1 cellular context compared by ENCODE assay signal in the genomic region with DNA sequence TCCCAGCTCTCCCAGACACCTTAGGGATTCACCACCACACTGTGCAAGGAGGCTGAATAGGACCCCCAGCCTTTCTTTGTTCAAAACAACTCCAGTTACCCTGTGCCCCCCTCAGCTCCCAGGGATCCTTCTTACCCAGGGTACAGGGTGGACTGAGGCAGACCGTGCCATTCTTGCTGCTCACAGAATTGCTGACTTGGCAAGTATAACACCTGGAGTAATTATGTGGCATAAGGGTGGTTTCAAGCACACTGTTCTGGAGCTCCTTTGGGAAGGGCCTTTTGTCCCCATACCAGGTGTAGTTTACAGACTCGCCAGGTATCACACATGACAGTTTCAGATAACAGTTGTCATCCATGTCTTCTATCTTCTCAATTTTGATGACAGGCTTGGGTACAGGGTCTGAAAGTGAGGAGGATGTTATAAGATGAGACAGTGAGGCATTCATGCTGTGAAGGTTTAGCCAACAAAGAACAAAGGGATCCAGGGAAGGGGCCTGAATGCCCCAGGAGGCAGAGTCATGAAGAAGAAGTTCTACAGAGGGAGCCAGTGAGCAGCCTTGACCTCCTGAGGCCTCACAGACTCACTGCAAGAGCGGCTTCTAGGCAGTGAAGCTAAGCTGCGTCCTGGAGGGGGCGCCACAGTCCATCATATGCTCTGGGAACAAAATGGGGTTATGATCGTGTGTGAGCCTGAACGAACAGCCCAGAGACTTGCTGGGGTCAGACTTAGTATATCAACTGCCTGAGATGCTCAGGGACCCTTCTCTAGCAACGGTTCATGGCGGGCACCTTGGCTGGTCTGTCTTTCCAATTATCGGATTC.
A peak's percentile ranks its signal among the peaks of the same experiment; 100 is the strongest.
TF ChIP-seq lines count a peak whose summit lies in the region.

No MANE protein-coding gene starts in this region.

TF ChIP-seq in H1, 55 proteins besides CTCF, POLR2A, EP300 and RAD21:
- TF ChIP-seq SP4 (IDR thresholded peaks at IDR 0.05; ENCODE audit: low read length) (no peak), JUND (IDR thresholded peaks at IDR 0.05; ENCODE audit: low read length) (0 out of 2 replicates have a peak, but pooled peaks have one; percentile 20), NRF1 (IDR thresholded peaks at IDR 0.05; ENCODE audit: low read depth, low read length) (no peak), MAFK (IDR thresholded peaks at IDR 0.05; ENCODE audit: low read depth, low read length) (peak; percentile 78), YY1 (IDR thresholded peaks at IDR 0.05; ENCODE audit: low read depth, low read length) (peak; percentile 81; the same call in 1 of the 2 replicates), CREB1 (IDR thresholded peaks at IDR 0.05) (peak; percentile 48), SP1 (IDR thresholded peaks at IDR 0.05; ENCODE audit: low read depth, low read length) (no peak)
